23 cellular contexts compared by ENCODE assay signal in the genomic region with DNA sequence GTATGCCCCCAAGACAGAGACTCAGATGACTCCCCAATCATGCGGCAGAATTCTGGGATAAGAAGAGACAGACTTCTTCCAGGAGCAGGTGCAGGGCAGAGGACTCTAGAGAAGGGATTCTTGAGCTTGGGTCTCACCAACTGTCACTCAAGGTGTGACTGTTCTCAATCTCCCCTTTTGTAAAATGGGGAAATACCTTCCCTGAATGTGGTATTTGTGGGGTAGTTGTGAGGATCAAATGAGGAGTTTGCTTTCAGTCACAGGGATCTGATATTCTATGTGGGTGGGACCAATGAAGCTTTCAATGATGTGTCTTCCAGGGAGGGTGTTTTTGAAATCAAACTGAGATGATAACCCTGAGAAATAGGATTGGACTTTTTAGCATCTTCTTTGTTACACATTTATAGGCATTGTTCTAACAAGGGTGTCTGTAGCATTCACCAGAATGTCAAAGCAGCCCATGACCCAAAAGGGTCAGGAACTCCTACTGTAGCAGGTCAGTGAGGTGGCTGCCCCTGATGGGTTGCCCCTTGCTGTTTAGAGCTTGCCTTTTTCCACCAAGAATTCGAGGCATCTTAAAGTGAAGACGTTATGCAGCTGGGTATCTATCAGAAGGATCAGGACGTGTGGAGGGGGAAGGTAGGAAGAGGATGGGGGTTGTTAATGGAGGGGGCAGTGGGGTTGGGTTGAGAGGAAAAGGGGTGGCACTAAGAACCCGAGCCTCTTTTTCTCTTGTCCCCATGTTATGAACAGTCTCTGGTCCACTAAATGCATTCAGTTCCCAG. TPM values are rescaled to one million over a fixed set of nuclear protein-coding genes. Genes with fewer than 3 reads are reported as not detected.
DNase-seq lines count a peak whose midpoint lies in the region; ATAC-seq and TF ChIP-seq lines count a peak whose summit lies in the region.
"Had no signal": no experiment of that assay in that cellular context is flagged by ENCODE, and none has a peak within 500 bp of the region (broad histone marks: within the 10 kb centered on the region; RNA-seq: fewer than 3 reads in every experiment).

No MANE protein-coding gene starts in this region.

- peak; percentile 49 for ATAC-seq in activated CD8-positive, alpha-beta T cell treated with anti-CD3 and anti-CD28 coated beads for 36 hours
- no peak for ATAC-seq in activated CD8-positive, alpha-beta T cell treated with anti-CD3 and anti-CD28 coated beads, Interleukin-2, amount 10 ng/mL, durations not matched to agents 7 days and 5 days
- ATAC-seq in PC-3 (no peak), GM19023 (IDR thresholded peaks at IDR 0.05; ENCODE audit: unreplicated experiment) (no peak)
- ATAC-seq in stimulated activated naive CD8-positive, alpha-beta T cell treated with anti-CD3 and anti-CD28 coated beads, Interleukin-15, amount 100 ng/mL, for 72 hours = peak; percentile 75

- POLR2A ChIA-PET in activated CD8-positive, alpha-beta T cell treated with anti-CD3 and anti-CD28 coated beads for 36 hours (lab: Charles Lee) = interaction anchor here (0.5 to 1.3 kb wide), 4 partner anchors 12 to 143 kb away, joined by 3 to 4 read pairs (median 3); no protein-coding TSS in a partner anchor
- POLR2A ChIA-PET in activated CD8-positive, alpha-beta T cell treated with anti-CD3 and anti-CD28 coated beads, Interleukin-2, amount 10 ng/mL, durations not matched to agents 7 days and 5 days (lab: Charles Lee) = no interaction called here
- POLR2A ChIA-PET in PC-3 (lab: Charles Lee; ENCODE audit: unreplicated experiment) = no interaction called here

- H3F3A ChIP-seq in PC-3 (ENCODE audit: low read length, unreplicated experiment) = no peaks in the 10 kb centered on the region

- no peaks in the 10 kb centered on the region for H3K4me1 ChIP-seq in PC-3 (ENCODE audit: insufficient read depth, low read length)
- H3K4me1 ChIP-seq in endodermal cell (ENCODE audit: control insufficient read depth, insufficient read depth, low read length) = peaks cover 14% of the 10 kb centered on the region

- no peaks in the 10 kb centered on the region for H3K9me2 ChIP-seq in PC-3 (replicated peaks; ENCODE audit: low read length)

- H3K36me3 ChIP-seq in PC-3 (ENCODE audit: low read depth, low read length) (no peaks in the 10 kb centered on the region), endodermal cell (ENCODE audit: control insufficient read depth, insufficient read depth, low read length) (peaks cover 24% of the 10 kb centered on the region)

- no peak for TF ChIP-seq CTCF in activated CD8-positive, alpha-beta T cell treated with anti-CD3 and anti-CD28 coated beads for 36 hours (IDR thresholded peaks at IDR 0.05)
- TF ChIP-seq CTCF in PC-3 (conservative IDR thresholded peaks at IDR 0.05; ENCODE audit: low read depth, low read length) = no peak
- no peak for TF ChIP-seq CTCF in endodermal cell (conservative IDR thresholded peaks at IDR 0.05)
- TF ChIP-seq CTCF in coronary artery (IDR thresholded peaks at IDR 0.05) = no peak

- no peak overlapping the region for H3K4me3 Mint-ChIP-seq in activated CD8-positive, alpha-beta T cell treated with anti-CD3 and anti-CD28 coated beads for 36 hours
- H3K4me3 Mint-ChIP-seq in activated CD8-positive, alpha-beta T cell treated with anti-CD3 and anti-CD28 coated beads, Interleukin-2, amount 10 ng/mL, durations not matched to agents 7 days and 5 days = no peak overlapping the region
- H3K4me3 Mint-ChIP-seq in endodermal cell = no peak overlapping the region
- H3K4me3 Mint-ChIP-seq in stimulated activated naive CD8-positive, alpha-beta T cell treated with anti-CD3 and anti-CD28 coated beads, Interleukin-15, amount 100 ng/mL, for 72 hours = no peak overlapping the region
- H3K4me3 Mint-ChIP-seq: B cell; CD4-positive, CD25-positive, alpha-beta regulatory T cell had no signal

- CTCF ChIA-PET in activated CD8-positive, alpha-beta T cell treated with anti-CD3 and anti-CD28 coated beads for 36 hours (lab: Charles Lee) = interaction anchor here (0.6 to 6.9 kb wide), 10 partner anchors 11 to 145 kb away, joined by 3 to 231 read pairs (median 10); no protein-coding TSS in a partner anchor
- CTCF ChIA-PET in activated CD8-positive, alpha-beta T cell treated with anti-CD3 and anti-CD28 coated beads, Interleukin-2, amount 10 ng/mL, durations not matched to agents 7 days and 5 days (lab: Charles Lee) = interaction anchor here (1.0 to 8.3 kb wide), 3 partner anchors 28 to 145 kb away, joined by 3 to 194 read pairs (median 15); no protein-coding TSS in a partner anchor
- CTCF ChIA-PET in PC-3 (lab: Charles Lee) = no interaction called here

- TSS peak; percentile 18 for BruUV-seq in PC-3 (replicated peaks; lab: Mats Ljungman, UMichigan)

- no peaks in the 10 kb centered on the region for H3K79me2 ChIP-seq in PC-3 (ENCODE audit: low read length)

- peaks cover 2% of the 10 kb centered on the region for H3K4me1 Mint-ChIP-seq in activated CD8-positive, alpha-beta T cell treated with anti-CD3 and anti-CD28 coated beads for 36 hours (ENCODE audit: low read depth)
- peaks cover 6% of the 10 kb centered on the region for H3K4me1 Mint-ChIP-seq in activated CD8-positive, alpha-beta T cell treated with anti-CD3 and anti-CD28 coated beads, Interleukin-2, amount 10 ng/mL, durations not matched to agents 7 days and 5 days (ENCODE audit: low read depth)
- H3K4me1 Mint-ChIP-seq in endodermal cell = peaks cover 64% of the 10 kb centered on the region
- peaks cover 18% of the 10 kb centered on the region for H3K4me1 Mint-ChIP-seq in stimulated activated naive CD8-positive, alpha-beta T cell treated with anti-CD3 and anti-CD28 coated beads, Interleukin-15, amount 100 ng/mL, for 72 hours

- no peak for DNase-seq in activated CD8-positive, alpha-beta T cell treated with anti-CD3 and anti-CD28 coated beads for 36 hours
- no peak for DNase-seq in activated CD8-positive, alpha-beta T cell treated with anti-CD3 and anti-CD28 coated beads, Interleukin-2, amount 10 ng/mL, durations not matched to agents 7 days and 5 days
- DNase-seq in PC-3 (no peak), endodermal cell (peak; percentile 51), pons (ENCODE audit: low spot score) (no peak), coronary artery (ENCODE audit: low spot score) (no peak)
- no peak for DNase-seq in stimulated activated naive CD8-positive, alpha-beta T cell treated with anti-CD3 and anti-CD28 coated beads, Interleukin-15, amount 100 ng/mL, for 72 hours
- DNase-seq: 8988T; CD4-positive, CD25-positive, alpha-beta regulatory T cell; COR-L47; DMS153; GDM1; GOT3; NCI-H1417 treated with DMSO at 0.1 percent for 48 hours; NCI-H187 treated with DMSO at 0.1 percent for 48 hours; NCI-H2227 treated with DMSO at 0.1 percent for 48 hours; NCI-H510A treated with DMSO at 0.1 percent for 48 hours; NCI-H774; OCI-M1; SIG-M5 had no signal

- H3K9me3 ChIP-seq in PC-3 (ENCODE audit: low read length) = no peaks in the 10 kb centered on the region
- no peaks in the 10 kb centered on the region for H3K9me3 ChIP-seq in endodermal cell (ENCODE audit: control insufficient read depth, low read length)

- no peaks in the 10 kb centered on the region for H3K27me3 Mint-ChIP-seq in activated CD8-positive, alpha-beta T cell treated with anti-CD3 and anti-CD28 coated beads for 36 hours
- H3K27me3 Mint-ChIP-seq in activated CD8-positive, alpha-beta T cell treated with anti-CD3 and anti-CD28 coated beads, Interleukin-2, amount 10 ng/mL, durations not matched to agents 7 days and 5 days (ENCODE audit: low read depth) = no peaks in the 10 kb centered on the region
- H3K27me3 Mint-ChIP-seq in endodermal cell (ENCODE audit: insufficient read depth) = no peaks in the 10 kb centered on the region
- peaks cover 15% of the 10 kb centered on the region for H3K27me3 Mint-ChIP-seq in stimulated activated naive CD8-positive, alpha-beta T cell treated with anti-CD3 and anti-CD28 coated beads, Interleukin-15, amount 100 ng/mL, for 72 hours
- H3K27me3 Mint-ChIP-seq: B cell had no signal

- intact Hi-C loops in activated CD8-positive, alpha-beta T cell treated with anti-CD3 and anti-CD28 coated beads for 36 hours (cut with micrococcal nuclease) = no loop called here
- intact Hi-C loops in PC-3 (cut with micrococcal nuclease) = no loop called here

- no peaks in the 10 kb centered on the region for H4K20me1 ChIP-seq in PC-3 (ENCODE audit: low read length)

- H3K27ac Mint-ChIP-seq in activated CD8-positive, alpha-beta T cell treated with anti-CD3 and anti-CD28 coated beads for 36 hours = no peak overlapping the region
- H3K27ac Mint-ChIP-seq in activated CD8-positive, alpha-beta T cell treated with anti-CD3 and anti-CD28 coated beads, Interleukin-2, amount 10 ng/mL, durations not matched to agents 7 days and 5 days = no peak overlapping the region
- peak overlapping the region; percentile 98 for H3K27ac Mint-ChIP-seq in endodermal cell
- no peak overlapping the region for H3K27ac Mint-ChIP-seq in stimulated activated naive CD8-positive, alpha-beta T cell treated with anti-CD3 and anti-CD28 coated beads, Interleukin-15, amount 100 ng/mL, for 72 hours
- H3K27ac Mint-ChIP-seq: B cell; CD4-positive, CD25-positive, alpha-beta regulatory T cell had no signal

- H3K4me3 ChIP-seq in PC-3 (ENCODE audit: low read length) = no peak overlapping the region
- no peak overlapping the region for H3K4me3 ChIP-seq in endodermal cell (ENCODE audit: low read length)
- H3K4me3 ChIP-seq in coronary artery = no peak overlapping the region

- H3K9me3 Mint-ChIP-seq in activated CD8-positive, alpha-beta T cell treated with anti-CD3 and anti-CD28 coated beads for 36 hours = no peaks in the 10 kb centered on the region
- H3K9me3 Mint-ChIP-seq in activated CD8-positive, alpha-beta T cell treated with anti-CD3 and anti-CD28 coated beads, Interleukin-2, amount 10 ng/mL, durations not matched to agents 7 days and 5 days (ENCODE audit: insufficient read depth) = no peaks in the 10 kb centered on the region
- no peaks in the 10 kb centered on the region for H3K9me3 Mint-ChIP-seq in endodermal cell
- H3K9me3 Mint-ChIP-seq in stimulated activated naive CD8-positive, alpha-beta T cell treated with anti-CD3 and anti-CD28 coated beads, Interleukin-15, amount 100 ng/mL, for 72 hours = no peaks in the 10 kb centered on the region
- H3K9me3 Mint-ChIP-seq: CD4-positive, CD25-positive, alpha-beta regulatory T cell had no signal

- H3K27ac ChIP-seq in PC-3 (ENCODE audit: low read length) (no peak overlapping the region), endodermal cell (ENCODE audit: low read depth, low read length) (no peak overlapping the region), coronary artery (no peak overlapping the region)
- H3K27ac ChIP-seq: RWPE1 had no signal

- H3K9ac ChIP-seq in PC-3 (ENCODE audit: low read length) (no peak overlapping the region), endodermal cell (ENCODE audit: extremely low read depth, low read length, poor library complexity, severe bottlenecking) (no peak overlapping the region)

- no peak overlapping the region for H2AFZ ChIP-seq in PC-3 (ENCODE audit: low read length)

- 64 to 79% methylated on average over 3 to 5 of the region's 5 CpGs for WGBS in endodermal cell (ENCODE audit: insufficient coverage in 1 of 2, insufficient read length in 1 of 2), 2 experiments

- H3K36me3 Mint-ChIP-seq in activated CD8-positive, alpha-beta T cell treated with anti-CD3 and anti-CD28 coated beads for 36 hours (ENCODE audit: low read depth) = no peaks in the 10 kb centered on the region
- H3K36me3 Mint-ChIP-seq in activated CD8-positive, alpha-beta T cell treated with anti-CD3 and anti-CD28 coated beads, Interleukin-2, amount 10 ng/mL, durations not matched to agents 7 days and 5 days (ENCODE audit: low read depth) = no peaks in the 10 kb centered on the region
- H3K36me3 Mint-ChIP-seq in endodermal cell (ENCODE audit: low read depth) = peaks cover 20% of the 10 kb centered on the region
- H3K36me3 Mint-ChIP-seq: CD4-positive, CD25-positive, alpha-beta regulatory T cell had no signal

- H3K4me2 ChIP-seq in PC-3 (ENCODE audit: low read length) = no peak overlapping the region

- H3K27me3 ChIP-seq in PC-3 (ENCODE audit: low read length) = no peaks in the 10 kb centered on the region
- H3K27me3 ChIP-seq in endodermal cell (ENCODE audit: control insufficient read depth, insufficient read depth, low read length, poor library complexity, severe bottlenecking) = no peaks in the 10 kb centered on the region

RNA-seq across cellular contexts. Expression of gene UMPS, which starts 28.8 kb away (rescaled TPM):
- 10 to 100 TPM; 41.7 to 53.1 TPM for total RNA-seq in activated CD8-positive, alpha-beta T cell treated with anti-CD3 and anti-CD28 coated beads for 36 hours
- 10 to 100 TPM; 32.9 to 38.8 TPM for total RNA-seq in activated CD8-positive, alpha-beta T cell treated with anti-CD3 and anti-CD28 coated beads, Interleukin-2, amount 10 ng/mL, durations not matched to agents 7 days and 5 days
- 38.4 and 63.5 TPM in 2 replicates for total RNA-seq in PC-3 (2014; rRNA removed)
- 10 to 100 TPM; 53.9 to 60.8 TPM for total RNA-seq in endodermal cell
- polyA plus RNA-seq in endodermal cell (2013, experiment 1 of 2) = 30.3 TPM
- polyA plus RNA-seq in endodermal cell (2013, experiment 2 of 2) = 25.0 TPM

Comparison
In these comparisons a context has a peak if more than half of its experiments do, and no peak if none do; other contexts are left out.
1. ATAC-seq: peak in activated CD8-positive, alpha-beta T cell treated with anti-CD3 and anti-CD28 coated beads for 36 hours (single experiment) and stimulated activated naive CD8-positive, alpha-beta T cell treated with anti-CD3 and anti-CD28 coated beads, Interleukin-15, amount 100 ng/mL, for 72 hours (single experiment); none in activated CD8-positive, alpha-beta T cell treated with anti-CD3 and anti-CD28 coated beads, Interleukin-2, amount 10 ng/mL, durations not matched to agents 7 days and 5 days (single experiment), PC-3 (single experiment) and GM19023 (single experiment).